20 cellular contexts compared by ENCODE assay signal in genomic region chr2:62662131-62662530, GRCh38. TPM values are rescaled to one million over a fixed set of nuclear protein-coding genes. Genes with fewer than 3 reads are reported as not detected.
DNase-seq lines count a peak whose midpoint lies in the region; ATAC-seq and TF ChIP-seq lines count a peak whose summit lies in the region.
"Had no signal": no experiment of that assay in that cellular context is flagged by ENCODE, and none has a peak within 500 bp of the region (broad histone marks: within the 10 kb centered on the region; RNA-seq: fewer than 3 reads in every experiment).

No MANE protein-coding gene starts in this region.

- peaks cover 0 to 5% of the 10 kb centered on the region in 2 donors for H3K4me1 Mint-ChIP-seq in natural killer cell
- H3K4me1 Mint-ChIP-seq in WTC11 = peaks cover 15% of the 10 kb centered on the region
- H3K4me1 Mint-ChIP-seq: activated naive CD8-positive, alpha-beta T cell treated with anti-CD3 and anti-CD28 coated beads, Interleukin-2, amount 10 ng/mL, durations not matched to agents 7 days and 5 days had no signal

- H3K27ac Mint-ChIP-seq in natural killer cell (no peak overlapping the region), WTC11 (no peak overlapping the region)
- H3K27ac Mint-ChIP-seq: activated naive CD8-positive, alpha-beta T cell treated with anti-CD3 and anti-CD28 coated beads, Interleukin-2, amount 10 ng/mL, durations not matched to agents 7 days and 5 days; T-helper 2 cell treated with Interferon-gamma antibody and Interleukin-4, amounts not matched to agents 5 μg/mL and 100 μg/mL, for 36 hours had no signal

- H3K4me1 ChIP-seq in PC-9 (replicated peaks; ENCODE audit: insufficient read depth) (peaks cover 62% of the 10 kb centered on the region), esophagus muscularis mucosa (peaks cover 29 to 78% (median 72%) of the 10 kb centered on the region in 4 donors), muscle layer of duodenum (ENCODE audit: control insufficient read depth in 1 of 2, insufficient read depth in 2 of 2, low read length in 2 of 2) (peaks cover 0 to 60% of the 10 kb centered on the region in 2 donors), suprapubic skin (peaks cover 37% of the 10 kb centered on the region)
- H3K4me1 ChIP-seq: BLaER1 had no signal

- H3K4me3 ChIP-seq in PC-9 (no peak overlapping the region), esophagus muscularis mucosa (no peak overlapping the region), muscle layer of duodenum (ENCODE audit: low read depth in 1 of 2, low read length in 2 of 2) (no peak overlapping the region), suprapubic skin (no peak overlapping the region)
- H3K4me3 ChIP-seq: BLaER1 had no signal

- no peaks in the 10 kb centered on the region for H4K20me1 ChIP-seq in PC-9 (ENCODE audit: insufficient read depth)
- H4K20me1 ChIP-seq: BLaER1 had no signal

- BruUV-seq in PC-9 (replicated peaks; lab: Mats Ljungman, UMichigan) = no TSS peak

- H3K27me3 Mint-ChIP-seq in natural killer cell (ENCODE audit: low read depth in 2 of 2) = peaks cover 6 to 11% of the 10 kb centered on the region in 2 donors
- H3K27me3 Mint-ChIP-seq in WTC11 (ENCODE audit: low read depth) = no peaks in the 10 kb centered on the region
- H3K27me3 Mint-ChIP-seq: activated naive CD8-positive, alpha-beta T cell treated with anti-CD3 and anti-CD28 coated beads, Interleukin-2, amount 10 ng/mL, durations not matched to agents 7 days and 5 days had no signal

- H2AFZ ChIP-seq in PC-9 = no peak overlapping the region

- POLR2A ChIA-PET in PC-9 (lab: Charles Lee; ENCODE audit: unreplicated experiment) = no interaction called here
- POLR2A ChIA-PET in WTC11 (lab: Charles Lee) = no interaction called here

- H3K36me3 ChIP-seq in PC-9 (ENCODE audit: low read depth) (no peaks in the 10 kb centered on the region), esophagus muscularis mucosa (no peaks in the 10 kb centered on the region), muscle layer of duodenum (ENCODE audit: control insufficient read depth in 1 of 2, insufficient read depth in 2 of 2, low read length in 2 of 2) (no peaks in the 10 kb centered on the region), suprapubic skin (no peaks in the 10 kb centered on the region)
- H3K36me3 ChIP-seq: BLaER1 had no signal

- H3K27ac ChIP-seq in PC-9 = peak overlapping the region; percentile 80
- H3K27ac ChIP-seq in esophagus muscularis mucosa (replicated peaks in 1 of 4) = peak overlapping the region; percentile 76 to 82 (median 81)
- H3K27ac ChIP-seq in muscle layer of duodenum (ENCODE audit: low read length) = peak overlapping the region; percentile 39
- peak overlapping the region; percentile 60 for H3K27ac ChIP-seq in suprapubic skin
- H3K27ac ChIP-seq: BLaER1 had no signal

- CTCF ChIA-PET in PC-9 (lab: Charles Lee) (interaction anchor here (1.2 kb wide), 1 partner anchor 205 kb away, joined by 3 read pairs; no protein-coding TSS in a partner anchor), WTC11 (lab: Charles Lee) (interaction anchor here (5.3 kb wide), 1 partner anchor 205 kb away, joined by 19 read pairs; no protein-coding TSS in a partner anchor)

- H3K9me3 ChIP-seq in PC-9 (ENCODE audit: insufficient read depth, low read depth) = peaks cover 5% of the 10 kb centered on the region; the same call in 1 of the 2 replicates
- no peaks in the 10 kb centered on the region for H3K9me3 ChIP-seq in esophagus muscularis mucosa
- H3K9me3 ChIP-seq in muscle layer of duodenum (ENCODE audit: control insufficient read depth in 1 of 2, low read length in 2 of 2) = no peaks in the 10 kb centered on the region
- H3K9me3 ChIP-seq in suprapubic skin = no peaks in the 10 kb centered on the region
- H3K9me3 ChIP-seq: BLaER1 had no signal

- 74% methylated on average over 2 of the region's 2 CpGs for WGBS in esophagus muscularis mucosa
- 87% methylated on average over 2 of the region's 2 CpGs for WGBS in suprapubic skin

- no peak overlapping the region for H3K4me3 Mint-ChIP-seq in natural killer cell
- H3K4me3 Mint-ChIP-seq in WTC11 = no peak overlapping the region
- H3K4me3 Mint-ChIP-seq: activated naive CD8-positive, alpha-beta T cell treated with anti-CD3 and anti-CD28 coated beads, Interleukin-2, amount 10 ng/mL, durations not matched to agents 7 days and 5 days; T-helper 2 cell treated with Interferon-gamma antibody and Interleukin-4, amounts not matched to agents 5 μg/mL and 100 μg/mL, for 36 hours had no signal

- no peak for TF ChIP-seq CTCF in PC-9 (conservative IDR thresholded peaks at IDR 0.05)
- TF ChIP-seq CTCF in esophagus muscularis mucosa (IDR thresholded peaks at IDR 0.05) = no peak
- TF ChIP-seq CTCF in suprapubic skin (IDR thresholded peaks at IDR 0.05) = no peak
- TF ChIP-seq CTCF in natural killer cell (IDR thresholded peaks at IDR 0.05) = no peak
- no peak for TF ChIP-seq CTCF in WTC11 (IDR thresholded peaks at IDR 0.05)

- DNase-seq in PC-9 (no peak), esophagus muscularis mucosa (ENCODE audit: extremely low spot score) (no peak), suprapubic skin (ENCODE audit: low spot score in 2 of 2) (no peak), NCI-H1105 (lab: John Stamatoyannopoulos, UW) (no peak), natural killer cell (no peak), sciatic nerve (ENCODE audit: low spot score) (no peak), WTC11 (ENCODE audit: low spot score) (no peak)
- DNase-seq: activated CD4-positive, alpha-beta T cell treated with anti-CD3 and anti-CD28 coated beads for 4 hours; activated effector memory CD4-positive, alpha-beta T cell treated with anti-CD3 and anti-CD28 coated beads, Interleukin-2, amount 50 U/mL, for 16 hours; activated naive CD8-positive, alpha-beta T cell treated with anti-CD3 and anti-CD28 coated beads, Interleukin-2, amount 10 ng/mL, durations not matched to agents 7 days and 5 days; activated T-cell treated with anti-CD3 and anti-CD28 coated beads, Interleukin-2, amount 50 U/mL, for 1 hour; dermis blood vessel endothelial cell; KG1; MM.1S; NCI-H2081 treated with DMSO at 0.1 percent for 48 hours; NCI-H748 treated with DMSO at 0.1 percent for 48 hours; stimulated activated CD4-positive, alpha-beta T cell treated with anti-CD3 and anti-CD28 coated beads, Interleukin-2, amount 100 ng/mL, for 24 hours had no signal

- intact Hi-C loops in PC-9 (cut with micrococcal nuclease; ENCODE audit: unreplicated experiment) = no loop called here
- intact Hi-C loops in esophagus muscularis mucosa (cut with DNase I) = loop anchor here (5.0 kb wide), 1 partner anchor 45 kb away; the partner anchor contains the start of gene EHBP1
- intact Hi-C loops in natural killer cell (cut with micrococcal nuclease) = no loop called here
- intact Hi-C loops in sciatic nerve (cut with DNase I) = no loop called here

- H3K79me2 ChIP-seq in PC-9 (ENCODE audit: low read depth) = no peaks in the 10 kb centered on the region

- H3F3A ChIP-seq in PC-9 (ENCODE audit: insufficient read depth, low read depth) = peaks cover 23% of the 10 kb centered on the region

- ATAC-seq in natural killer cell (no peak), sciatic nerve (no peak), WTC11 (no peak)

- H3K36me3 Mint-ChIP-seq in natural killer cell = no peaks in the 10 kb centered on the region
- no peaks in the 10 kb centered on the region for H3K36me3 Mint-ChIP-seq in WTC11
- H3K36me3 Mint-ChIP-seq: activated naive CD8-positive, alpha-beta T cell treated with anti-CD3 and anti-CD28 coated beads, Interleukin-2, amount 10 ng/mL, durations not matched to agents 7 days and 5 days had no signal

- no peak for TF ChIP-seq POLR2A in esophagus muscularis mucosa (IDR thresholded peaks at IDR 0.05; ENCODE audit: low read depth)
- no peak for TF ChIP-seq POLR2A in suprapubic skin (IDR thresholded peaks at IDR 0.05)

- no peak for TF ChIP-seq EP300 in esophagus muscularis mucosa (IDR thresholded peaks at IDR 0.05)
- TF ChIP-seq EP300 in suprapubic skin (IDR thresholded peaks at IDR 0.05) = no peak

- no peaks in the 10 kb centered on the region for H3K9me3 Mint-ChIP-seq in natural killer cell
- H3K9me3 Mint-ChIP-seq in WTC11 = no peaks in the 10 kb centered on the region
- H3K9me3 Mint-ChIP-seq: activated naive CD8-positive, alpha-beta T cell treated with anti-CD3 and anti-CD28 coated beads, Interleukin-2, amount 10 ng/mL, durations not matched to agents 7 days and 5 days; T-helper 2 cell treated with Interferon-gamma antibody and Interleukin-4, amounts not matched to agents 5 μg/mL and 100 μg/mL, for 36 hours had no signal

- H3K4me2 ChIP-seq in PC-9 = peak overlapping the region; percentile 63; the same call in 1 of the 2 replicates
- H3K4me2 ChIP-seq: BLaER1 had no signal

- H3K27me3 ChIP-seq in PC-9 (ENCODE audit: insufficient read depth, low read depth) (no peaks in the 10 kb centered on the region), esophagus muscularis mucosa (no peaks in the 10 kb centered on the region), muscle layer of duodenum (ENCODE audit: low read depth, low read length) (no peaks in the 10 kb centered on the region), suprapubic skin (no peaks in the 10 kb centered on the region)
- H3K27me3 ChIP-seq: BLaER1 had no signal

- H3K9me2 ChIP-seq in PC-9 (ENCODE audit: insufficient read depth) = no peaks in the 10 kb centered on the region

TF ChIP-seq in WTC11, 78 proteins besides CTCF, POLR2A, EP300 and RAD21:
- TF ChIP-seq JUN (CRISPR knock-in tag; IDR thresholded peaks at IDR 0.05) (no peak), FOXP4 (CRISPR knock-in tag; IDR thresholded peaks at IDR 0.05) (no peak), NFATC4 (CRISPR knock-in tag; IDR thresholded peaks at IDR 0.05) (no peak), TEAD4 (CRISPR knock-in tag; IDR thresholded peaks at IDR 0.05) (no peak), ETV6 (CRISPR knock-in tag; IDR thresholded peaks at IDR 0.05) (no peak), CREM (CRISPR knock-in tag; IDR thresholded peaks at IDR 0.05) (no peak)

RNA-seq across cellular contexts. Expression of gene EHBP1, which starts 43.4 kb away (rescaled TPM):
- 79.3 and 100 TPM in 2 replicates for total RNA-seq in PC-9 (2021)
- 100 to 1,000 TPM; 103 to 199 (median 151) TPM for total RNA-seq in esophagus muscularis mucosa
- total RNA-seq in suprapubic skin = 100 to 1,000 TPM in 1 of 4 donors, 10 to 100 TPM in 3; 42.9 to 116 (median 58.3) TPM
- 10 to 100 TPM; 22.4 to 33.4 (median 28.3) TPM for total RNA-seq in natural killer cell
- 310 TPM for total RNA-seq in sciatic nerve
- 30.9 to 36.4 TPM (median 35.3 TPM) in 3 replicates for total RNA-seq in WTC11 (2021)
